ENCODE assay signal across 21 cellular contexts in genomic region chrX:69029696-69030245, GRCh38.
A peak's percentile ranks its signal among the peaks of the same experiment; 100 is the strongest.
DNase-seq lines count a peak whose midpoint lies in the region; ATAC-seq and TF ChIP-seq lines count a peak whose summit lies in the region.
"Had no signal": no experiment of that assay in that cellular context is flagged by ENCODE, and none has a peak within 500 bp of the region (broad histone marks: within the 10 kb centered on the region; RNA-seq: fewer than 3 reads in every experiment).

No MANE protein-coding gene starts in this region.

- H3K36me3 Mint-ChIP-seq in GM23338 (ENCODE audit: low read depth) = no peaks in the 10 kb centered on the region
- H3K36me3 Mint-ChIP-seq in endodermal cell (ENCODE audit: low read depth) = no peaks in the 10 kb centered on the region
- H3K36me3 Mint-ChIP-seq in nephron (ENCODE audit: low read depth) = no peaks in the 10 kb centered on the region
- no peaks in the 10 kb centered on the region for H3K36me3 Mint-ChIP-seq in Caco-2 (ENCODE audit: insufficient read depth, unreplicated experiment)

- in situ Hi-C loops in gastrocnemius medialis (cut with MboI; ENCODE audit: low sequenced_read_pairs in 4 of 4) = loop anchor here in 1 of 4 donors (25.0 kb wide), 1 partner anchor 192 kb away; the partner anchor contains the start of gene EFNB1

- H2AFZ ChIP-seq in GM23338 = no peak overlapping the region

- no peaks in the 10 kb centered on the region for H3K9me2 ChIP-seq in GM23338 (ENCODE audit: insufficient read depth)

- TF ChIP-seq POLR2A in gastrocnemius medialis (IDR thresholded peaks at IDR 0.05) = no peak

- H3K9me3 Mint-ChIP-seq in GM23338 = no peaks in the 10 kb centered on the region
- peaks cover 55% of the 10 kb centered on the region for H3K9me3 Mint-ChIP-seq in endodermal cell
- peaks cover 9% of the 10 kb centered on the region for H3K9me3 Mint-ChIP-seq in nephron
- H3K9me3 Mint-ChIP-seq in Caco-2 (ENCODE audit: unreplicated experiment) = no peaks in the 10 kb centered on the region

- peaks cover 20% of the 10 kb centered on the region; the same call in 2 of the 3 replicates for H3K4me1 Mint-ChIP-seq in GM23338
- peaks cover 5% of the 10 kb centered on the region for H3K4me1 Mint-ChIP-seq in endodermal cell
- peaks cover 38% of the 10 kb centered on the region for H3K4me1 Mint-ChIP-seq in nephron
- no peaks in the 10 kb centered on the region for H3K4me1 Mint-ChIP-seq in Caco-2 (ENCODE audit: low read depth, unreplicated experiment)

- H3K27ac ChIP-seq in GM23338 (ENCODE audit: low read depth) (no peak overlapping the region), HUES6 (ENCODE audit: low read depth, low read length) (peak overlapping the region; percentile 25), endodermal cell (ENCODE audit: low read depth, low read length) (no peak overlapping the region), gastrocnemius medialis (no peak overlapping the region)
- H3K27ac ChIP-seq: RWPE1, SJSA1 had no signal

- no peaks in the 10 kb centered on the region for H3F3A ChIP-seq in GM23338 (replicated peaks; ENCODE audit: low read depth)

- no peaks in the 10 kb centered on the region for H3K36me3 ChIP-seq in GM23338 (ENCODE audit: insufficient read depth)
- H3K36me3 ChIP-seq in HUES6 (ENCODE audit: control insufficient read depth, insufficient read depth, low read length) = no peaks in the 10 kb centered on the region
- no peaks in the 10 kb centered on the region for H3K36me3 ChIP-seq in endodermal cell (ENCODE audit: control insufficient read depth, insufficient read depth, low read length)
- H3K36me3 ChIP-seq in Caco-2 (ENCODE audit: control insufficient read depth, insufficient read depth, low read length) = no peaks in the 10 kb centered on the region
- no peaks in the 10 kb centered on the region for H3K36me3 ChIP-seq in gastrocnemius medialis
- H3K36me3 ChIP-seq: SJSA1 had no signal

- peaks cover 4% of the 10 kb centered on the region for H3K27me3 Mint-ChIP-seq in GM23338 (ENCODE audit: insufficient read depth, low read depth, poor library complexity)
- H3K27me3 Mint-ChIP-seq in endodermal cell (ENCODE audit: insufficient read depth) = no peaks in the 10 kb centered on the region
- H3K27me3 Mint-ChIP-seq in nephron (ENCODE audit: low read depth) = no peaks in the 10 kb centered on the region
- no peaks in the 10 kb centered on the region for H3K27me3 Mint-ChIP-seq in Caco-2 (ENCODE audit: insufficient read depth, unreplicated experiment)

- 79 to 89% methylated on average over 4 to 9 of the region's 9 CpGs for WGBS in endodermal cell (ENCODE audit: insufficient coverage in 1 of 2, insufficient read length in 1 of 2), 2 experiments

- ATAC-seq in GM23338 = no peak; the same call in 2 of the 3 replicates
- no peak for ATAC-seq in gastrocnemius medialis
- ATAC-seq: PC-3 had no signal

- DNase-seq in GM23338 (ENCODE audit: low spot score) (peak; percentile 2), endodermal cell (peak; percentile 37), Caco-2 (no peak), DMS53 (lab: John Stamatoyannopoulos, UW) (no peak), gastrocnemius medialis (no peak)
- DNase-seq in activated effector memory CD4-positive, alpha-beta T cell treated with anti-CD3 and anti-CD28 coated beads, Interleukin-2, amount 50 U/mL, for 16 hours = no peak
- DNase-seq: COR-L47, DMS153, EL, H7, MV-4-11, NCI-H1436, NCI-H2029 treated with DMSO at 0.1 percent for 48 hours, NCI-H2171 treated with DMSO at 0.1 percent for 48 hours, NCI-H510A, NCI-H774, PC-3 had no signal

- H3K4me1 ChIP-seq in GM23338 (ENCODE audit: insufficient read depth) (peaks cover 14% of the 10 kb centered on the region; the same call in 1 of the 2 replicates), HUES6 (ENCODE audit: control insufficient read depth, insufficient read depth, low read length) (peaks cover 71% of the 10 kb centered on the region), endodermal cell (ENCODE audit: control insufficient read depth, insufficient read depth, low read length) (no peaks in the 10 kb centered on the region), Caco-2 (peaks cover 5% of the 10 kb centered on the region; the same call in 1 of the 2 replicates), gastrocnemius medialis (no peaks in the 10 kb centered on the region)

- TF ChIP-seq CTCF in GM23338 (conservative IDR thresholded peaks at IDR 0.05; ENCODE audit: low read depth in 2 of 2) (no peak), endodermal cell (conservative IDR thresholded peaks at IDR 0.05) (no peak), nephron (IDR thresholded peaks at IDR 0.05; ENCODE audit: unreplicated experiment in 3 of 3) (no peak), Caco-2 (IDR thresholded peaks at IDR 0.05; ENCODE audit: insufficient read depth in 1 of 2, low read depth in 1 of 2, low read length in 1 of 2, severe bottlenecking in 1 of 2, unreplicated experiment in 1 of 2) (no peak), gastrocnemius medialis (IDR thresholded peaks at IDR 0.05 in 4 of 5, conservative IDR thresholded peaks at IDR 0.05 in 1 of 5) (no peak)

- no peak overlapping the region for H3K9ac ChIP-seq in HUES6 (ENCODE audit: low read length)
- no peak overlapping the region for H3K9ac ChIP-seq in endodermal cell (ENCODE audit: extremely low read depth, low read length, poor library complexity, severe bottlenecking)

- H3K27ac Mint-ChIP-seq in GM23338 (peak overlapping the region; percentile 37; the same call in 1 of the 2 replicates), endodermal cell (peak overlapping the region; percentile 52), nephron (peak overlapping the region in 2 of 3 experiments; percentile 17 to 73), Caco-2 (ENCODE audit: unreplicated experiment) (no peak overlapping the region)

- no peaks in the 10 kb centered on the region for H3K79me2 ChIP-seq in GM23338 (replicated peaks; ENCODE audit: insufficient read depth)

- H3K9me3 ChIP-seq in HUES6 (ENCODE audit: control insufficient read depth, insufficient read depth, low read depth, low read length) (no peaks in the 10 kb centered on the region), endodermal cell (ENCODE audit: control insufficient read depth, low read length) (no peaks in the 10 kb centered on the region), Caco-2 (no peaks in the 10 kb centered on the region), gastrocnemius medialis (no peaks in the 10 kb centered on the region)
- H3K9me3 ChIP-seq: SJSA1 had no signal

- POLR2A ChIA-PET in Caco-2 (lab: Charles Lee) = no interaction called here

- no peaks in the 10 kb centered on the region for H3K27me3 ChIP-seq in GM23338 (ENCODE audit: insufficient read depth)
- no peaks in the 10 kb centered on the region; the same call in 1 of the 2 replicates for H3K27me3 ChIP-seq in HUES6 (ENCODE audit: control insufficient read depth, insufficient read depth, low read length)
- no peaks in the 10 kb centered on the region for H3K27me3 ChIP-seq in endodermal cell (ENCODE audit: control insufficient read depth, insufficient read depth, low read length, poor library complexity, severe bottlenecking)
- no peaks in the 10 kb centered on the region for H3K27me3 ChIP-seq in Caco-2 (replicated peaks; ENCODE audit: control insufficient read depth, insufficient read depth, low read length)
- no peaks in the 10 kb centered on the region for H3K27me3 ChIP-seq in gastrocnemius medialis
- H3K27me3 ChIP-seq: SJSA1 had no signal

- H4K20me1 ChIP-seq in GM23338 (replicated peaks; ENCODE audit: insufficient read depth) = no peaks in the 10 kb centered on the region

- H3K4me3 ChIP-seq in GM23338 (no peak overlapping the region), HUES6 (ENCODE audit: low read depth, low read length) (peak overlapping the region; percentile 16; the same call in 1 of the 2 replicates), endodermal cell (ENCODE audit: low read length) (no peak overlapping the region), Caco-2 (ENCODE audit: low read depth, low read length) (no peak overlapping the region), gastrocnemius medialis (no peak overlapping the region)
- H3K4me3 ChIP-seq: SJSA1 had no signal

- H3K4me3 Mint-ChIP-seq in GM23338 = no peak overlapping the region
- H3K4me3 Mint-ChIP-seq in endodermal cell = no peak overlapping the region
- H3K4me3 Mint-ChIP-seq in nephron = no peak overlapping the region
- H3K4me3 Mint-ChIP-seq in Caco-2 (ENCODE audit: unreplicated experiment) = no peak overlapping the region

- intact Hi-C loops in Caco-2 (cut with micrococcal nuclease; ENCODE audit: unreplicated experiment) = no loop called here
- intact Hi-C loops in gastrocnemius medialis (cut with DNase I; ENCODE audit: low total_unique reads) = no loop called here

- CTCF ChIA-PET in Caco-2 (lab: Charles Lee) = no interaction called here

- peak overlapping the region; percentile 49; the same call in 1 of the 2 replicates for H3K4me2 ChIP-seq in GM23338

- no TSS peak for BruUV-seq in Caco-2 (replicated peaks; lab: Mats Ljungman, UMichigan)

TF ChIP-seq in GM23338, 12 proteins besides CTCF, POLR2A, EP300 and RAD21:
- TF ChIP-seq ZNF331 (CRISPR knock-in tag; IDR thresholded peaks at IDR 0.05; ENCODE audit: low read depth) (no peak), POLR2AphosphoS5 (IDR thresholded peaks at IDR 0.05; ENCODE audit: low read depth) (no peak)
TF ChIP-seq in GM23338: peak in this region for 0.

Comparison
In these comparisons a context has a peak if more than half of its experiments do, and no peak if none do; other contexts are left out.
1. DNase-seq: peak in GM23338 (single experiment) and endodermal cell (single experiment); none in Caco-2 (0 of 2), DMS53 (single experiment), activated effector memory CD4-positive, alpha-beta T cell treated with anti-CD3 and anti-CD28 coated beads, Interleukin-2, amount 50 U/mL, for 16 hours (single experiment) and gastrocnemius medialis (0 of 2).